In the genomic region with DNA sequence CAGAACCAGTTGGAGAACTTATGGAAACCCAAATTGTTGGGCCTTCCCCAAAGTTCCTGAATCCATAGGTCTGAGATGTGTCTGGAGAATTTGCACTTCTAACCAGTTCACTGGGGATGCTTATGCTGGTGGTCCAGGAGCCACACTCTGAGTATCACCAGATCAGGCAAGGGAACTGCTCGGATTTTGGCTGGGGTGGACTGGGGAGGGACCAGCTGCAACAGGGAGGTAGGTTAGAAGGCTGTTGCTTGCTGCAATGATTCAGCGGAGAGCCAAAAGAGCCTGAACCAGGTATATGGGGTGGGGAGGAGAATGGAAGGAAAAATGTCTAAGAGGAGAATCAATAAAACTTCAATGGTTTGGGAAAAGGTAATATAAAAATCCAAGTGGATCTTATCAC, we compare ENCODE assay signal across 34 cellular contexts. TPM values are rescaled to one million over a fixed set of nuclear protein-coding genes. Genes with fewer than 3 reads are reported as not detected.
"Had no signal": no experiment of that assay in that cellular context is flagged by ENCODE, and none has a peak within 500 bp of the region (broad histone marks: within the 10 kb centered on the region; RNA-seq: fewer than 3 reads in every experiment).

No MANE protein-coding gene starts in this region.

- H3K27ac ChIP-seq: KMS-11 had no signal

- H3K36me3 ChIP-seq: MG63 had no signal

- DNase-seq: Karpas-422, Kasumi-1, MG63, MM.1S, MV-4-11, NCI-H1048, NCI-H1092, NCI-H1092 treated with DMSO at 0.1 percent for 48 hours, NCI-H1105, NCI-H1105 treated with DMSO at 0.1 percent for 48 hours, NCI-H1417, NCI-H1417 treated with DMSO at 0.1 percent for 48 hours, NCI-H1436, NCI-H1436 treated with DMSO at 0.1 percent for 48 hours, NCI-H1694, NCI-H1694 treated with DMSO at 0.1 percent for 48 hours, NCI-H187, NCI-H187 treated with DMSO at 0.1 percent for 48 hours, NCI-H1930, NCI-H2029, NCI-H2029 treated with DMSO at 0.1 percent for 48 hours, NCI-H2081, NCI-H2081 treated with DMSO at 0.1 percent for 48 hours, NCI-H2107, NCI-H2171, NCI-H2171 treated with DMSO at 0.1 percent for 48 hours, NCI-H2227 treated with DMSO at 0.1 percent for 48 hours, NCI-H226, NCI-H345, NCI-H446, NCI-H446 treated with DMSO at 0.1 percent for 48 hours, NCI-H510A had no signal

- H3K27me3 ChIP-seq: MG63 had no signal

- H3K4me3 ChIP-seq: MG63 had no signal

- H3K9me3 ChIP-seq: MG63 had no signal

RNA-seq across cellular contexts. Expression of a gene that starts 45.9 kb away (rescaled TPM):
- total RNA-seq: MCF 10A had no signal
